Comparison of ENCODE assay signal across 8 cellular contexts in the genomic region with DNA sequence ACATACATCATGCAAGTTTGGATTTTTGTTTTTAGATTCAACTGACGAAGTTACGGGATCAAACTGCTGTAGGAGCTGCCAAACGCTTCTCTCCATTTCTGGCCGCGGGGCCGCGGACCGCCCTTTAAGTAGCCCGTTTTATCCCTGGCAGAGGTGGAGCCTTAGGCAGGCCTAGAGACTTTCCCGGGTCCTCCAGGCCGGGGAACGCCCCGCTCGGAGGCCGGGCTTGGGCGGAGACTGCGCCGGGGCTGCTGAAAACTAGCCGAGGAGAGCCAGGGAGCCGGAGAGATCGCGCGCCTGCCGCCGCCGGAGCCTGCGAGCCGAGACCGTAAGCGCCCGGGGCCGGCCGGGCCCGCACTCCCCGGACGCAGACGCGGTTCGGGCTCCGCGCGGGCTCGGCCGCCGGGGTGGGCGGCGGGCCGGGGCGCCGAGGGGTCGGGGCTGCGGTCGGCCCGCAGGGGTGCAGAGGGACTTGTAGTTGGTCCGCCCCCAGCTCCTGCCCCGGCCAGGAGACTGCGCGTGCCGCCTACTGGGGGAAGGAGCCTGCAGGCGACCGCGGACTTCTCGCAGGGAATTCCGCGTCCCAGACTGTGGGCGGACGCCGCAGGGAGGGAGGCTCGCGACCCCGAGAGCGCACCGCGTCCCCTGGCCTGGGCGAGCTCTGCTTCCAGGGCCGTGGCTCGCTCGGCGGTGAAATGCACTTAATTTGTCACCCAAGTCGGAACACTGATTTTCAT. TPM values are rescaled to one million over a fixed set of nuclear protein-coding genes. Genes with fewer than 3 reads are reported as not detected.
DNase-seq lines count a peak whose midpoint lies in the region; TF ChIP-seq lines count a peak whose summit lies in the region.

A gene (plus strand): TSS at position 283 of the 737 bp plus-strand sequence. CDS start 18,606 bp downstream, outside the sequence.

- no peaks in the 10 kb centered on the region for H3K9me2 ChIP-seq in GM23248 (ENCODE audit: insufficient read depth)

- peaks cover 36% of the 10 kb centered on the region for H3K4me1 ChIP-seq in GM23248 (ENCODE audit: insufficient read depth)
- peaks cover 32% of the 10 kb centered on the region for H3K4me1 ChIP-seq in SJSA1 (replicated peaks)
- peaks cover 34% of the 10 kb centered on the region for H3K4me1 ChIP-seq in osteoblast (ENCODE audit: insufficient read depth, low read length)
- H3K4me1 ChIP-seq in testis = peaks cover 38% of the 10 kb centered on the region

- no peaks in the 10 kb centered on the region for H4K20me1 ChIP-seq in GM23248 (ENCODE audit: insufficient read depth)
- peaks cover 7% of the 10 kb centered on the region for H4K20me1 ChIP-seq in osteoblast (ENCODE audit: insufficient read depth, low read length)

- no peaks in the 10 kb centered on the region for H3K9me3 ChIP-seq in GM23248 (ENCODE audit: low read depth)
- no peaks in the 10 kb centered on the region for H3K9me3 ChIP-seq in SJSA1 (replicated peaks)
- H3K9me3 ChIP-seq in osteoblast (ENCODE audit: low read depth, low read length) = no peaks in the 10 kb centered on the region
- H3K9me3 ChIP-seq in testis = no peaks in the 10 kb centered on the region

- H3K36me3 ChIP-seq in GM23248 (ENCODE audit: low read depth) (no peaks in the 10 kb centered on the region), SJSA1 (peaks cover 11% of the 10 kb centered on the region), osteoblast (ENCODE audit: insufficient read depth, low read length) (no peaks in the 10 kb centered on the region), testis (ENCODE audit: low read depth, missing control alignments) (no peaks in the 10 kb centered on the region)

- peak within 1 kb of the TSS; percentile 79 for H3K9ac ChIP-seq in GM23248

- H3F3A ChIP-seq in GM23248 (ENCODE audit: insufficient read depth) = peaks cover 37% of the 10 kb centered on the region

- intact Hi-C loops in testis (cut with DNase I; ENCODE audit: low total_unique reads) = no loop called here

- H3K4me3 ChIP-seq in GM23248 = peak within 1 kb of the TSS; percentile 85
- peak within 1 kb of the TSS; percentile 55 for H3K4me3 ChIP-seq in SJSA1
- peak within 1 kb of the TSS; percentile 80 for H3K4me3 ChIP-seq in osteoblast (ENCODE audit: insufficient read depth, low read length)
- H3K4me3 ChIP-seq in testis = peak within 1 kb of the TSS; percentile 73 to 77

- 1% methylated on average over 43 to 60 of the region's 80 CpGs for WGBS in GM23248 (ENCODE audit: low coverage in 1 of 2, low lambda C conversion rate in 2 of 2, missing lambda C conversion rate in 2 of 2), 2 experiments
- WGBS in testis, 2 donors = 0% methylated on average over 8 to 77 of the region's 80 CpGs

- H2AFZ ChIP-seq in GM23248 (peak within 1 kb of the TSS; percentile 88), osteoblast (ENCODE audit: low read length) (peak within 1 kb of the TSS; percentile 78)

- H3K27ac ChIP-seq in GM23248 (peak within 1 kb of the TSS; percentile 22; the same call in 1 of the 2 replicates), SJSA1 (peak within 1 kb of the TSS; percentile 44), osteoblast (ENCODE audit: low read depth, low read length) (peak within 1 kb of the TSS; percentile 17), testis (peak within 1 kb of the TSS; percentile 70 to 87)

- DNase-seq in ELR (ENCODE audit: low read depth) (peak; percentile 92), GM23248 (peak; percentile 95), SJSA1 (ENCODE audit: low read depth in 1 of 2, low spot score in 2 of 2) (peak; percentile 79 to 91), glomerular endothelial cell (ENCODE audit: extremely low read depth, low read depth, low spot score) (no peak), osteoblast (ENCODE audit: insufficient read length, low spot score, missing footprints) (peak; percentile 99), testis (peak; percentile 93)
- DNase-seq in activated naive CD4-positive, alpha-beta T cell treated with anti-CD3 and anti-CD28 coated beads, Interleukin-2, amount 50 U/mL, for 16 hours = peak; percentile 67

- in situ Hi-C loops in GM23248 (cut with MboI) = no loop called here

- H3K4me2 ChIP-seq in GM23248 (ENCODE audit: unreplicated experiment) (peak within 1 kb of the TSS; percentile 89), osteoblast (ENCODE audit: insufficient read depth, low read length) (peak within 1 kb of the TSS; percentile 90)

- no peaks in the 10 kb centered on the region for H3K27me3 ChIP-seq in GM23248 (replicated peaks; ENCODE audit: insufficient read depth)
- no peaks in the 10 kb centered on the region for H3K27me3 ChIP-seq in SJSA1 (replicated peaks)
- H3K27me3 ChIP-seq in osteoblast (ENCODE audit: insufficient read depth, low read length) = no peaks in the 10 kb centered on the region
- no peaks in the 10 kb centered on the region for H3K27me3 ChIP-seq in testis

- TF ChIP-seq CTCF in LNCAP (IDR thresholded peaks at IDR 0.05) = peak; percentile 53; the same call in 1 of the 2 replicates
- TF ChIP-seq CTCF in osteoblast (IDR thresholded peaks at IDR 0.05; ENCODE audit: extremely low read depth, low read depth, low read length) = no peak
- TF ChIP-seq CTCF in testis (IDR thresholded peaks at IDR 0.05) = peak in 1 of 3 experiments; percentile 9

- TF ChIP-seq POLR2A in testis (IDR thresholded peaks at IDR 0.05) = no peak

- no peaks in the 10 kb centered on the region for H3K79me2 ChIP-seq in GM23248 (ENCODE audit: insufficient read depth)
- peaks cover 13% of the 10 kb centered on the region for H3K79me2 ChIP-seq in osteoblast (ENCODE audit: insufficient read depth, low read length)

RNA-seq across cellular contexts. Expression of the gene that starts here (rescaled TPM):
- 18.2 and 21.9 TPM in 2 replicates for total RNA-seq in GM23248 (2014; rRNA removed; shearing (Covaris generic))
- polyA plus RNA-seq in GM23248 (2016; fragmentation: Nextera tagmentation; extraction: Ambion mirVana) = 16.6 and 17.0 TPM in 2 replicates
- total RNA-seq in SJSA1 (2014; rRNA removed; shearing (Covaris generic)) = 29.0 and 45.7 TPM in 2 replicates
- 26.1 and 37.6 TPM in 2 replicates for total RNA-seq in glomerular endothelial cell
- total RNA-seq in osteoblast = 67.0 and 77.2 TPM in 2 replicates
- total RNA-seq in testis = 100 to 1,000 TPM; 145 to 173 TPM
- 161 TPM for polyA plus RNA-seq in testis (ENCODE audit: insufficient read depth, low read depth, low replicate concordance)

Comparison
In these comparisons a context has a peak if more than half of its experiments do, and no peak if none do; other contexts are left out.
1. H3K27ac ChIP-seq: peak in every context shown above with its lines; median percentile 78 in testis; 44 in SJSA1; 22 in GM23248; 17 in osteoblast.